ENCODE assay signal across 3 cellular contexts in the genomic region with DNA sequence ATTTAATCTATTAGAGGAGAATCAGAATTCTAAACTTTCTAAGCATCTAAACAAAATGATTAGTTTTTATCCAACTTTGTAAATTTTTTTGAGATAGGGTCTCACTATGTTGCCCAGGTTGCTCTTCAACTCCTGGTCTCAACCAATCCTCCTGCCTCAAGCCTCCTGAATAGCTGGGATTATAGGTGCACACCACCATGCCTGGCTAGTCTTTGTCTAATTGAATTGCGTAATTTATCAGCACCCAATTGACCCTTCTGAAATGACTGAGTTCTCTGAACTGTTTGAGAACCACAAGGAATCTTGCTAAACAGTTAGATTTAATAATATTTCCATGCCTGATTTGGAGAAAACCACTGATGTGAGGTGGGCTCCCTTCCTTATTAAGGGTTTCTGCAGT.
TF ChIP-seq lines count a peak whose summit lies in the region.

No MANE protein-coding gene starts in this region.

TF ChIP-seq in IMR-90, 13 proteins besides CTCF, POLR2A, EP300 and RAD21:
- TF ChIP-seq CEBPB (IDR thresholded peaks at IDR 0.05; ENCODE audit: low read depth, low read length) (peak; percentile 73), MAFK (IDR thresholded peaks at IDR 0.05; ENCODE audit: low read depth, low read length) (no peak)

TF ChIP-seq in Ishikawa, 13 proteins besides CTCF, POLR2A, EP300 and RAD21:
- TF ChIP-seq, protein P1, sequence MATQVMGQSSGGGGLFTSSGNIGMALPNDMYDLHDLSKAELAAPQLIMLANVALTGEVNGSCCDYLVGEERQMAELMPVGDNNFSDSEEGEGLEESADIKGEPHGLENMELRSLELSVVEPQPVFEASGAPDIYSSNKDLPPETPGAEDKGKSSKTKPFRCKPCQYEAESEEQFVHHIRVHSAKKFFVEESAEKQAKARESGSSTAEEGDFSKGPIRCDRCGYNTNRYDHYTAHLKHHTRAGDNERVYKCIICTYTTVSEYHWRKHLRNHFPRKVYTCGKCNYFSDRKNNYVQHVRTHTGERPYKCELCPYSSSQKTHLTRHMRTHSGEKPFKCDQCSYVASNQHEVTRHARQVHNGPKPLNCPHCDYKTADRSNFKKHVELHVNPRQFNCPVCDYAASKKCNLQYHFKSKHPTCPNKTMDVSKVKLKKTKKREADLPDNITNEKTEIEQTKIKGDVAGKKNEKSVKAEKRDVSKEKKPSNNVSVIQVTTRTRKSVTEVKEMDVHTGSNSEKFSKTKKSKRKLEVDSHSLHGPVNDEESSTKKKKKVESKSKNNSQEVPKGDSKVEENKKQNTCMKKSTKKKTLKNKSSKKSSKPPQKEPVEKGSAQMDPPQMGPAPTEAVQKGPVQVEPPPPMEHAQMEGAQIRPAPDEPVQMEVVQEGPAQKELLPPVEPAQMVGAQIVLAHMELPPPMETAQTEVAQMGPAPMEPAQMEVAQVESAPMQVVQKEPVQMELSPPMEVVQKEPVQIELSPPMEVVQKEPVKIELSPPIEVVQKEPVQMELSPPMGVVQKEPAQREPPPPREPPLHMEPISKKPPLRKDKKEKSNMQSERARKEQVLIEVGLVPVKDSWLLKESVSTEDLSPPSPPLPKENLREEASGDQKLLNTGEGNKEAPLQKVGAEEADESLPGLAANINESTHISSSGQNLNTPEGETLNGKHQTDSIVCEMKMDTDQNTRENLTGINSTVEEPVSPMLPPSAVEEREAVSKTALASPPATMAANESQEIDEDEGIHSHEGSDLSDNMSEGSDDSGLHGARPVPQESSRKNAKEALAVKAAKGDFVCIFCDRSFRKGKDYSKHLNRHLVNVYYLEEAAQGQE (IDR thresholded peaks at IDR 0.05; ENCODE audit: low read depth), result no peak
- peak; percentile 14; the same call in 1 of the 2 replicates for TF ChIP-seq CEBPB (IDR thresholded peaks at IDR 0.05)

TF ChIP-seq in H1, 55 proteins besides CTCF, POLR2A, EP300 and RAD21:
- TF ChIP-seq GABPA (IDR thresholded peaks at IDR 0.05; ENCODE audit: borderline replicate concordance, insufficient read depth, low read length) (no peak), ZNF274 (IDR thresholded peaks at IDR 0.05; ENCODE audit: borderline replicate concordance, extremely low read depth, low read length) (no peak), ASH2L (IDR thresholded peaks at IDR 0.05; ENCODE audit: low read length) (no peak), CEBPB (IDR thresholded peaks at IDR 0.05; ENCODE audit: low read depth, low read length) (peak; percentile 16; the same call in 1 of the 2 replicates), NANOG (IDR thresholded peaks at IDR 0.05; ENCODE audit: insufficient read depth, low read depth, low read length, poor library complexity, severe bottlenecking) (no peak), CBX8 (IDR thresholded peaks at IDR 0.05; ENCODE audit: borderline replicate concordance, low read depth, low read length) (no peak), FOSL1 (IDR thresholded peaks at IDR 0.05; ENCODE audit: insufficient read depth, low read depth, low read length) (no peak), YY1 (IDR thresholded peaks at IDR 0.05; ENCODE audit: low read depth, low read length) (no peak)
